20 cellular contexts compared by ENCODE assay signal in genomic region chr4:71247706-71248105, GRCh38.
"Had no signal": no experiment of that assay in that cellular context is flagged by ENCODE, and none has a peak within 500 bp of the region (broad histone marks: within the 10 kb centered on the region; RNA-seq: fewer than 3 reads in every experiment).

No MANE protein-coding gene starts in this region.

- H3K4me1 Mint-ChIP-seq: nephron progenitor cell; stimulated activated memory B cell treated with anti-CD40 and anti-IgM and Interleukin-4, amounts not matched to agents 10 μg/mL and 1 μg/mL and 100 μg/mL, for 72 hours had no signal

- DNase-seq: effector CD4-positive, alpha-beta T cell; endodermal cell; erythroblast; foreskin keratinocyte; hippocampal formation; kidney glomerular epithelial cell; left lung; mesendoderm; naive thymus-derived CD4-positive, alpha-beta T cell; nephron progenitor cell; stimulated activated CD4-positive, alpha-beta T cell treated with anti-CD3 and anti-CD28 coated beads, Interleukin-4, amount 100 ng/mL, for 24 hours; tibial artery; upper lobe of right lung had no signal

- H3K9me3 Mint-ChIP-seq: endodermal cell; naive thymus-derived CD4-positive, alpha-beta T cell; nephron progenitor cell; stimulated activated memory B cell treated with anti-CD40 and anti-IgM and Interleukin-4, amounts not matched to agents 10 μg/mL and 1 μg/mL and 100 μg/mL, for 72 hours; stimulated activated naive CD8-positive, alpha-beta T cell treated with anti-CD3 and anti-CD28 coated beads, Interleukin-15, Interleukin-2, amounts not matched to agents 100 ng/mL and 50 ng/mL, for 24 hours had no signal

- H3K27me3 ChIP-seq: foreskin keratinocyte, left lung, neutrophil, tibial artery, upper lobe of right lung, vagina had no signal

- H3K36me3 Mint-ChIP-seq: naive thymus-derived CD4-positive, alpha-beta T cell; stimulated activated memory B cell treated with anti-CD40 and anti-IgM and Interleukin-4, amounts not matched to agents 10 μg/mL and 1 μg/mL and 100 μg/mL, for 72 hours had no signal

- ATAC-seq: foreskin keratinocyte; left lung; naive thymus-derived CD4-positive, alpha-beta T cell; stimulated activated memory B cell treated with anti-CD40 and anti-IgM and Interleukin-4, amounts not matched to agents 10 μg/mL and 1 μg/mL and 100 μg/mL, for 72 hours; upper lobe of right lung had no signal

- H3K4me1 ChIP-seq: foreskin keratinocyte, left lung, upper lobe of right lung, vagina had no signal

- H3K36me3 ChIP-seq: left lung, neutrophil, tibial artery, upper lobe of right lung, vagina had no signal

- H3K9me3 ChIP-seq: left lung, neutrophil, tibial artery, upper lobe of right lung, vagina had no signal

- FAIRE-seq: endothelial cell of umbilical vein, islet of Langerhans had no signal

- H3K4me3 Mint-ChIP-seq: endodermal cell; naive thymus-derived CD4-positive, alpha-beta T cell; nephron progenitor cell; stimulated activated memory B cell treated with anti-CD40 and anti-IgM and Interleukin-4, amounts not matched to agents 10 μg/mL and 1 μg/mL and 100 μg/mL, for 72 hours; stimulated activated naive CD8-positive, alpha-beta T cell treated with anti-CD3 and anti-CD28 coated beads, Interleukin-15, Interleukin-2, amounts not matched to agents 100 ng/mL and 50 ng/mL, for 24 hours had no signal

- H3K27ac Mint-ChIP-seq: endodermal cell; naive thymus-derived CD4-positive, alpha-beta T cell; nephron progenitor cell; stimulated activated memory B cell treated with anti-CD40 and anti-IgM and Interleukin-4, amounts not matched to agents 10 μg/mL and 1 μg/mL and 100 μg/mL, for 72 hours; stimulated activated naive CD8-positive, alpha-beta T cell treated with anti-CD3 and anti-CD28 coated beads, Interleukin-15, Interleukin-2, amounts not matched to agents 100 ng/mL and 50 ng/mL, for 24 hours had no signal

- H3K27ac ChIP-seq: coronary artery, foreskin keratinocyte, left lung, neutrophil, tibial artery, upper lobe of right lung, vagina had no signal

- H3K4me3 ChIP-seq: coronary artery, left lung, tibial artery, upper lobe of right lung, vagina had no signal

- H3K27me3 Mint-ChIP-seq: stimulated activated memory B cell treated with anti-CD40 and anti-IgM and Interleukin-4, amounts not matched to agents 10 μg/mL and 1 μg/mL and 100 μg/mL, for 72 hours; stimulated activated naive CD8-positive, alpha-beta T cell treated with anti-CD3 and anti-CD28 coated beads, Interleukin-15, Interleukin-2, amounts not matched to agents 100 ng/mL and 50 ng/mL, for 24 hours had no signal
